23 cellular contexts compared by ENCODE assay signal in genomic region chr17:19768046-19768782, GRCh38. TPM values are rescaled to one million over a fixed set of nuclear protein-coding genes. Genes with fewer than 3 reads are reported as not detected.
DNase-seq lines count a peak whose midpoint lies in the region; ATAC-seq, FAIRE-seq and TF ChIP-seq lines count a peak whose summit lies in the region.
"Had no signal": no experiment of that assay in that cellular context is flagged by ENCODE, and none has a peak within 500 bp of the region (broad histone marks: within the 10 kb centered on the region; RNA-seq: fewer than 3 reads in every experiment).

No MANE protein-coding gene starts in this region.

- BruUV-seq in GM12878 (replicated peaks; lab: Mats Ljungman, UMichigan), result no TSS peak

- no peaks in the 10 kb centered on the region for H3K9me3 Mint-ChIP-seq in activated T-cell treated with anti-CD3 and anti-CD28 coated beads, Interleukin-2, amount 50 U/mL, for 72 hours
- no peaks in the 10 kb centered on the region for H3K9me3 Mint-ChIP-seq in stimulated activated naive B cell treated with anti-CD40 and anti-IgM and Interleukin-4, amounts not matched to agents 10 μg/mL and 1 μg/mL and 100 μg/mL, for 72 hours
- H3K9me3 Mint-ChIP-seq: effector memory CD8-positive, alpha-beta T cell; neural progenitor cell; T-helper 2 cell treated with Interferon-gamma antibody and Interleukin-4, amounts not matched to agents 5 μg/mL and 100 μg/mL, for 36 hours had no signal

- no peak overlapping the region for H4K12ac ChIP-seq in trophoblast cell (ENCODE audit: low read depth, low read length)

- peak overlapping the region; percentile 9; the same call in 1 of the 2 replicates for H2AFZ ChIP-seq in GM12878 (ENCODE audit: control insufficient read depth, low read depth, low read length)
- no peak overlapping the region for H2AFZ ChIP-seq in trophoblast cell (ENCODE audit: insufficient read depth, low read length, poor library complexity)
- H2AFZ ChIP-seq: hepatocyte, neural progenitor cell had no signal

- no peak overlapping the region for H4K8ac ChIP-seq in trophoblast cell (ENCODE audit: low read depth, low read length)

- TF ChIP-seq POLR2A in GM12878 (IDR thresholded peaks at IDR 0.05; ENCODE audit: low read depth, low read length), result no peak

- no peak for FAIRE-seq in GM12878 (lab: Jason Lieb, UNC)
- FAIRE-seq: HepG2, kidney had no signal

- no peak overlapping the region for H4K91ac ChIP-seq in trophoblast cell (ENCODE audit: low read depth, low read length)

- CTCF ChIA-PET in GM12878 (lab: Yijun Ruan, JAX), result interaction anchor here (1.0 to 6.0 kb wide), 4 partner anchors 10 to 405 kb away, joined by 3 to 52 read pairs (median 4); no protein-coding TSS in a partner anchor

- H3K9ac ChIP-seq in GM12878 (ENCODE audit: control insufficient read depth, insufficient read depth, low read length), result no peak overlapping the region
- H3K9ac ChIP-seq in trophoblast cell (ENCODE audit: low read length), result no peak overlapping the region
- H3K9ac ChIP-seq: neural progenitor cell had no signal

- H2BK120ac ChIP-seq in trophoblast cell (ENCODE audit: insufficient read depth, low read length, poor library complexity), result no peak overlapping the region

- no peak overlapping the region for H3K14ac ChIP-seq in trophoblast cell (ENCODE audit: low read length)

- H3K27me3 ChIP-seq in GM12878 (replicated peaks in 1 of 2; ENCODE audit: control insufficient read depth in 2 of 2, insufficient read depth in 2 of 2, low read length in 1 of 2), result no peaks in the 10 kb centered on the region
- H3K27me3 ChIP-seq in trophoblast cell (ENCODE audit: insufficient read depth, low read length), result no peaks in the 10 kb centered on the region
- H3K27me3 ChIP-seq: cardiac muscle cell, hepatocyte, neural progenitor cell, upper lobe of left lung had no signal

- H3K36me3 Mint-ChIP-seq in activated T-cell treated with anti-CD3 and anti-CD28 coated beads, Interleukin-2, amount 50 U/mL, for 72 hours (ENCODE audit: insufficient read depth in 2 of 2), result no peaks in the 10 kb centered on the region
- H3K36me3 Mint-ChIP-seq in stimulated activated naive B cell treated with anti-CD40 and anti-IgM and Interleukin-4, amounts not matched to agents 10 μg/mL and 1 μg/mL and 100 μg/mL, for 72 hours, result no peaks in the 10 kb centered on the region

- H3K27ac ChIP-seq in GM12878 (ENCODE audit: control insufficient read depth, insufficient read depth) (peak overlapping the region; percentile 1; the same call in 1 of the 2 replicates), trophoblast cell (ENCODE audit: low read depth, low read length) (no peak overlapping the region)
- H3K27ac ChIP-seq: cardiac muscle cell, hepatocyte, neural progenitor cell, upper lobe of left lung had no signal

- in situ Hi-C loops in KBM-7 (cut with MboI; ENCODE audit: low pct_unique_long_range_greater_than_20kb, low sequenced_read_pairs), result no loop called here
- in situ Hi-C loops in GM12878 (cut with MboI), result loop anchor here (5.0 kb wide), 1 partner anchor 256 kb away; no protein-coding TSS in a partner anchor

- H3K27me3 Mint-ChIP-seq in activated T-cell treated with anti-CD3 and anti-CD28 coated beads, Interleukin-2, amount 50 U/mL, for 72 hours (ENCODE audit: low read depth), result no peaks in the 10 kb centered on the region
- H3K27me3 Mint-ChIP-seq in stimulated activated naive B cell treated with anti-CD40 and anti-IgM and Interleukin-4, amounts not matched to agents 10 μg/mL and 1 μg/mL and 100 μg/mL, for 72 hours, result peaks cover 12 to 23% of the 10 kb centered on the region in 2 donors

- no peak overlapping the region for H3K4ac ChIP-seq in trophoblast cell (ENCODE audit: low read depth, low read length)

- no peak overlapping the region for H3K18ac ChIP-seq in trophoblast cell (ENCODE audit: low read length)

- peak; percentile 52 to 55 for ATAC-seq in activated T-cell treated with anti-CD3 and anti-CD28 coated beads, Interleukin-2, amount 50 U/mL, for 72 hours (replicated peaks in 1 of 2)
- ATAC-seq in GM12878, result peak; percentile 43
- peak; percentile 46 to 60 for ATAC-seq in stimulated activated naive B cell treated with anti-CD40 and anti-IgM and Interleukin-4, amounts not matched to agents 10 μg/mL and 1 μg/mL and 100 μg/mL, for 72 hours (replicated peaks)
- ATAC-seq: effector memory CD8-positive, alpha-beta T cell; HepG2 had no signal

- TF ChIP-seq CTCF in GM12878 (IDR thresholded peaks at IDR 0.05 in 2 of 3, conservative IDR thresholded peaks at IDR 0.05 in 1 of 3; ENCODE audit: control insufficient read depth in 2 of 3, extremely low read depth in 1 of 3, insufficient read depth in 1 of 3, low read depth in 3 of 3, low read length in 3 of 3), result no peak

- POLR2A ChIA-PET in GM12878 (lab: Charles Lee), result no interaction called here

- peak overlapping the region; percentile 27 to 51 for H3K4me3 Mint-ChIP-seq in activated T-cell treated with anti-CD3 and anti-CD28 coated beads, Interleukin-2, amount 50 U/mL, for 72 hours
- H3K4me3 Mint-ChIP-seq in stimulated activated naive B cell treated with anti-CD40 and anti-IgM and Interleukin-4, amounts not matched to agents 10 μg/mL and 1 μg/mL and 100 μg/mL, for 72 hours, result no peak overlapping the region
- H3K4me3 Mint-ChIP-seq: effector memory CD8-positive, alpha-beta T cell; neural progenitor cell; T-helper 2 cell treated with Interferon-gamma antibody and Interleukin-4, amounts not matched to agents 5 μg/mL and 100 μg/mL, for 36 hours had no signal

- peaks cover 57% of the 10 kb centered on the region for H3K4me1 Mint-ChIP-seq in activated T-cell treated with anti-CD3 and anti-CD28 coated beads, Interleukin-2, amount 50 U/mL, for 72 hours (ENCODE audit: low read depth)
- peaks cover 4 to 8% of the 10 kb centered on the region in 2 donors for H3K4me1 Mint-ChIP-seq in stimulated activated naive B cell treated with anti-CD40 and anti-IgM and Interleukin-4, amounts not matched to agents 10 μg/mL and 1 μg/mL and 100 μg/mL, for 72 hours
- H3K4me1 Mint-ChIP-seq: neural progenitor cell had no signal

- 28% methylated on average over 10 of the region's 10 CpGs for WGBS in GM12878 (ENCODE audit: insufficient coverage, insufficient replicate concordance, low lambda C conversion rate, missing lambda C conversion rate)
- no CpG with 5 or more reads among the region's 10 CpGs for WGBS in trophoblast cell (ENCODE audit: extremely low coverage, insufficient coverage, insufficient read length)

- H4K20me1 ChIP-seq in GM12878 (ENCODE audit: control insufficient read depth, insufficient read depth), result no peaks in the 10 kb centered on the region

- H3K79me1 ChIP-seq in trophoblast cell (ENCODE audit: low read length), result no peaks in the 10 kb centered on the region

- no peak overlapping the region for H2AK5ac ChIP-seq in trophoblast cell (ENCODE audit: low read length)

- peak overlapping the region; percentile 82 for H3K27ac Mint-ChIP-seq in activated T-cell treated with anti-CD3 and anti-CD28 coated beads, Interleukin-2, amount 50 U/mL, for 72 hours
- H3K27ac Mint-ChIP-seq in stimulated activated naive B cell treated with anti-CD40 and anti-IgM and Interleukin-4, amounts not matched to agents 10 μg/mL and 1 μg/mL and 100 μg/mL, for 72 hours, result no peak overlapping the region
- H3K27ac Mint-ChIP-seq: effector memory CD8-positive, alpha-beta T cell; neural progenitor cell; T-helper 2 cell treated with Interferon-gamma antibody and Interleukin-4, amounts not matched to agents 5 μg/mL and 100 μg/mL, for 36 hours had no signal

- no peak for TF ChIP-seq RAD21 in GM12878 (IDR thresholded peaks at IDR 0.05; ENCODE audit: insufficient read depth, low read depth, low read length)

- H2BK12ac ChIP-seq in trophoblast cell (ENCODE audit: low read length), result no peak overlapping the region

- H3K4me3 ChIP-seq in GM12878, result no peak overlapping the region
- no peak overlapping the region for H3K4me3 ChIP-seq in trophoblast cell (ENCODE audit: low read depth, low read length)
- H3K4me3 ChIP-seq: cardiac muscle cell, hepatocyte, neural progenitor cell, upper lobe of left lung had no signal

- intact Hi-C loops in GM12878 (cut with micrococcal nuclease; ENCODE audit: unreplicated experiment), result loop anchor here (5.0 kb wide), 1 partner anchor 121 kb away; the partner anchor contains the start of gene ALDH3A2

- no peak for TF ChIP-seq EP300 in GM12878 (IDR thresholded peaks at IDR 0.05; ENCODE audit: borderline replicate concordance in 1 of 2, control insufficient read depth in 1 of 2, low read depth in 2 of 2, low read length in 2 of 2)

- SMC1A ChIA-PET in GM12878 (lab: Charles Lee; ENCODE audit: uncharacterized antibody, unreplicated experiment), result interaction anchor here (4.5 kb wide), 1 partner anchor 256 kb away, joined by 22 read pairs; no protein-coding TSS in a partner anchor

- H3K36me3 ChIP-seq in GM12878 (ENCODE audit: control insufficient read depth in 2 of 2, insufficient read depth in 2 of 2, low read length in 1 of 2) (no peaks in the 10 kb centered on the region), trophoblast cell (ENCODE audit: control insufficient read depth in 1 of 2, insufficient read depth in 2 of 2, low read length in 2 of 2) (no peaks in the 10 kb centered on the region)
- H3K36me3 ChIP-seq: cardiac muscle cell, neural progenitor cell, upper lobe of left lung had no signal

- H3K79me2 ChIP-seq in GM12878 (ENCODE audit: control insufficient read depth, insufficient read depth, low read length) (no peaks in the 10 kb centered on the region), trophoblast cell (ENCODE audit: control insufficient read depth, insufficient read depth, low read length, poor library complexity) (no peaks in the 10 kb centered on the region)
- H3K79me2 ChIP-seq: hepatocyte had no signal

- RAD21 ChIA-PET in GM12878 (lab: Charles Lee; ENCODE audit: unreplicated experiment), result interaction anchor here (1.1 kb wide), 1 partner anchor 406 kb away, joined by 3 read pairs; the partner anchor contains the start of gene B9D1

- no peak overlapping the region for H2BK5ac ChIP-seq in trophoblast cell (ENCODE audit: low read depth, low read length, poor library complexity)

- H3K4me2 ChIP-seq in GM12878 (ENCODE audit: control insufficient read depth, insufficient read depth), result peak overlapping the region; percentile 47
- H3K4me2 ChIP-seq in trophoblast cell (ENCODE audit: low read length), result no peak overlapping the region
- H3K4me2 ChIP-seq: hepatocyte, neural progenitor cell had no signal

- no peak overlapping the region for H3K23ac ChIP-seq in trophoblast cell (ENCODE audit: low read length)

- H3K4me1 ChIP-seq in GM12878 (ENCODE audit: control insufficient read depth, insufficient read depth, low read length) (peaks cover 18% of the 10 kb centered on the region), trophoblast cell (ENCODE audit: control insufficient read depth in 1 of 2, insufficient read depth in 2 of 2, low read length in 2 of 2) (no peaks in the 10 kb centered on the region)
- H3K4me1 ChIP-seq: neural progenitor cell had no signal

- H3K9me3 ChIP-seq in GM12878 (replicated peaks; ENCODE audit: control insufficient read depth, insufficient read depth, low read length) (no peaks in the 10 kb centered on the region), trophoblast cell (ENCODE audit: insufficient read depth, low read depth, low read length) (peaks cover 2% of the 10 kb centered on the region)
- H3K9me3 ChIP-seq: upper lobe of left lung had no signal

- DNase-seq in activated T-cell treated with anti-CD3 and anti-CD28 coated beads, Interleukin-2, amount 50 U/mL, for 72 hours, result peak in 1 of 2 donors; percentile 16
- DNase-seq in activated T-cell treated with anti-CD3 and anti-CD28 coated beads for 4 hours, result no peak
- DNase-seq in KBM-7, result peak; percentile 27
- DNase-seq in GM12878 (ENCODE audit: low read depth, low spot score), result no peak
- DNase-seq in stimulated activated naive B cell treated with anti-CD40 and anti-IgM and Interleukin-4, amounts not matched to agents 10 μg/mL and 1 μg/mL and 100 μg/mL, for 72 hours, result no peak
- DNase-seq in trophoblast cell, result no peak
- no peak for DNase-seq in midbrain (lab: John Stamatoyannopoulos, UW)
- no peak for DNase-seq in RPMI8226
- DNase-seq: activated CD4-positive, CD25-positive, alpha-beta regulatory T cell treated with anti-CD3 and anti-CD28 coated beads, Interleukin-2, amount 50 U/mL, for 72 hours; C1 segment of cervical spinal cord; effector memory CD8-positive, alpha-beta T cell; kidney; MM.1S; NCI-H187; SHP77 treated with DMSO at 0.1 percent for 48 hours; upper lobe of left lung had no signal

RNA-seq across cellular contexts. Expression of gene ALDH3A1, which starts 20.1 kb away (rescaled TPM):
- total RNA-seq in activated T-cell treated with anti-CD3 and anti-CD28 coated beads, Interleukin-2, amount 50 U/mL, for 72 hours, result under 1 TPM in 1 of 2 donors, not detected in 1; 0.34 TPM
- total RNA-seq in GM12878 (2013; cell fraction: nucleolus; rRNA removed), result not detected in 2 replicates
- total RNA-seq in GM12878 (2014; rRNA removed), result not detected in 2 replicates
- not detected in 2 replicates for total RNA-seq in GM12878 (2014; rRNA removed; fragmentation: Illumina TruSeq; extraction: Trizol)
- not detected in 2 replicates for total RNA-seq in GM12878 (2021)
- polyA plus RNA-seq in GM12878 (2011; ENCODE audit: low read depth), result not detected
- not detected in 2 replicates for polyA plus RNA-seq in GM12878 (2011; rRNA removed)
- polyA plus RNA-seq in GM12878 (2011; cell fraction: cytosol; rRNA removed), result not detected in 2 replicates
- polyA plus RNA-seq in GM12878 (2011; cell fraction: nucleus; rRNA removed), result not detected in 2 replicates
- polyA plus RNA-seq in GM12878 (2012), result 0.28 TPM in 2 replicates
- not detected in 2 replicates for polyA plus RNA-seq in GM12878 (2014; fragmentation: Illumina TruSeq; extraction: Trizol)
- polyA plus RNA-seq in GM12878 (2014; fragmentation: Nextera tagmentation; extraction: Ambion mirVana), result not detected
- 0.20 TPM in 1 of 2 replicates, not detected in the other for polyA plus RNA-seq in GM12878 (2014; rRNA removed)
- polyA plus RNA-seq in GM12878 (2016; fragmentation: Nextera tagmentation; extraction: Ambion mirVana), result not detected
- not detected in 2 replicates for polyA minus RNA-seq in GM12878 (2011; rRNA and poly(A)+ RNA removed)
- not detected in 2 replicates for polyA minus RNA-seq in GM12878 (2011; cell fraction: cytosol; rRNA and poly(A)+ RNA removed)
- polyA minus RNA-seq in GM12878 (2011; cell fraction: nucleus; rRNA and poly(A)+ RNA removed), result not detected in 2 replicates
- 0.03 TPM in 1 of 2 replicates, not detected in the other for polyA plus RNA-seq in trophoblast cell (2013)
- total RNA-seq: A673, cardiac muscle cell had no signal
- polyA plus RNA-seq: cardiac muscle cell had no signal

RNA-seq across cellular contexts. Expression of gene SLC47A2, which starts 51.8 kb away (rescaled TPM):
- total RNA-seq in activated T-cell treated with anti-CD3 and anti-CD28 coated beads, Interleukin-2, amount 50 U/mL, for 72 hours, result not detected
- total RNA-seq in GM12878 (2013; cell fraction: nucleolus; rRNA removed), result not detected in 2 replicates
- total RNA-seq in GM12878 (2014; rRNA removed) (not detected in 2 replicates), GM12878 (2014; rRNA removed; fragmentation: Illumina TruSeq; extraction: Trizol) (not detected in 2 replicates), GM12878 (2021) (not detected in 2 replicates)
- not detected for polyA plus RNA-seq in GM12878 (2011; ENCODE audit: low read depth)
- polyA plus RNA-seq in GM12878 (2011; rRNA removed) (not detected in 2 replicates), GM12878 (2014; fragmentation: Illumina TruSeq; extraction: Trizol) (not detected in 2 replicates), GM12878 (2014; fragmentation: Nextera tagmentation; extraction: Ambion mirVana) (not detected), GM12878 (2014; rRNA removed) (not detected in 2 replicates), GM12878 (2016; fragmentation: Nextera tagmentation; extraction: Ambion mirVana) (not detected)
- polyA plus RNA-seq in GM12878 (2011; cell fraction: cytosol; rRNA removed), result 0.03 TPM in 1 of 2 replicates, not detected in the other
- polyA plus RNA-seq in GM12878 (2011; cell fraction: nucleus; rRNA removed), result 0.06 TPM in 1 of 2 replicates, not detected in the other
- not detected in 2 replicates for polyA plus RNA-seq in GM12878 (2012)
- not detected in 2 replicates for polyA minus RNA-seq in GM12878 (2011; rRNA and poly(A)+ RNA removed)
- not detected in 2 replicates for polyA minus RNA-seq in GM12878 (2011; cell fraction: cytosol; rRNA and poly(A)+ RNA removed)
- polyA minus RNA-seq in GM12878 (2011; cell fraction: nucleus; rRNA and poly(A)+ RNA removed), result 0.12 TPM in 1 of 2 replicates, not detected in the other
- polyA plus RNA-seq in trophoblast cell (2013), result not detected in 2 replicates
- total RNA-seq: A673, NCI-H460 had no signal
- polyA plus RNA-seq: hepatocyte, HepG2 had no signal

Comparison
In these comparisons a context has a peak if more than half of its experiments do, and no peak if none do; other contexts are left out.
1. H3K4me3 Mint-ChIP-seq: peak in activated T-cell treated with anti-CD3 and anti-CD28 coated beads, Interleukin-2, amount 50 U/mL, for 72 hours (2 of 2); none in stimulated activated naive B cell treated with anti-CD40 and anti-IgM and Interleukin-4, amounts not matched to agents 10 μg/mL and 1 μg/mL and 100 μg/mL, for 72 hours (0 of 2).
2. Peak in every context shown above with its lines, with median percentiles within 50 percentile points of each other: ATAC-seq.